Comparison of ENCODE assay signal across 8 cellular contexts in genomic region chr17:77088455-77089117, GRCh38. TPM values are rescaled to one million over a fixed set of nuclear protein-coding genes. Genes with fewer than 3 reads are reported as not detected.
A peak's percentile ranks its signal among the peaks of the same experiment; 100 is the strongest.
DNase-seq lines count a peak whose midpoint lies in the region; ATAC-seq and TF ChIP-seq lines count a peak whose summit lies in the region.

No MANE protein-coding gene starts in this region.

- no peaks in the 10 kb centered on the region for H3K27me3 ChIP-seq in GM23338 (ENCODE audit: insufficient read depth)

- TF ChIP-seq CTCF in GM23338 (conservative IDR thresholded peaks at IDR 0.05; ENCODE audit: low read depth in 2 of 2) = peak; percentile 62 to 83
- TF ChIP-seq CTCF in natural killer cell (IDR thresholded peaks at IDR 0.05) = peak; percentile 75

- H3F3A ChIP-seq in GM23338 (replicated peaks; ENCODE audit: low read depth) = peaks cover 6% of the 10 kb centered on the region

- H3K4me3 Mint-ChIP-seq in GM23338 = peak overlapping the region; percentile 94
- peak overlapping the region; percentile 92 for H3K4me3 Mint-ChIP-seq in activated T-helper 17 cell treated with anti-CD3 and anti-CD28 coated beads, Interleukin-2, amount 50 U/mL, for 72 hours
- peak overlapping the region; percentile 91 for H3K4me3 Mint-ChIP-seq in natural killer cell

- 0 out of 2 replicates have a peak, but pooled peaks cover 5% of the 10 kb centered on the region for H3K36me3 ChIP-seq in GM23338 (ENCODE audit: insufficient read depth)

- peak overlapping the region; percentile 88 for H3K27ac ChIP-seq in GM23338 (ENCODE audit: low read depth)

- H3K79me2 ChIP-seq in GM23338 (replicated peaks; ENCODE audit: insufficient read depth) = peaks cover 15% of the 10 kb centered on the region

- intact Hi-C loops in natural killer cell (cut with micrococcal nuclease) = loop anchor here (2.0 to 10.0 kb wide), 2 partner anchors 52 to 406 kb away; partner anchors contain the start of gene SEC14L1

- peak; percentile 92 for ATAC-seq in GM23338
- peak; percentile 88 for ATAC-seq in activated T-helper 17 cell treated with anti-CD3 and anti-CD28 coated beads, Interleukin-2, amount 50 U/mL, for 72 hours (replicated peaks)
- ATAC-seq in natural killer cell = peak; percentile 90 to 96 (median 95)

- 0 out of 2 replicates have a peak, but pooled peaks cover 9% of the 10 kb centered on the region for H3K9me2 ChIP-seq in GM23338 (ENCODE audit: insufficient read depth)

- H2AFZ ChIP-seq in GM23338 = peak overlapping the region; percentile 96

- H3K4me1 ChIP-seq in GM23338 (ENCODE audit: insufficient read depth) = peaks cover 14% of the 10 kb centered on the region

- peak overlapping the region; percentile 82 for H3K4me3 ChIP-seq in GM23338

- peaks cover 18% of the 10 kb centered on the region for H3K4me1 Mint-ChIP-seq in GM23338
- peaks cover 30% of the 10 kb centered on the region for H3K4me1 Mint-ChIP-seq in activated T-helper 17 cell treated with anti-CD3 and anti-CD28 coated beads, Interleukin-2, amount 50 U/mL, for 72 hours
- H3K4me1 Mint-ChIP-seq in natural killer cell = peaks cover 32 to 38% of the 10 kb centered on the region in 2 donors

- H3K36me3 Mint-ChIP-seq in GM23338 (ENCODE audit: low read depth) (peaks cover 52% of the 10 kb centered on the region), natural killer cell (peaks cover 7% of the 10 kb centered on the region)
- peaks cover 53% of the 10 kb centered on the region for H3K36me3 Mint-ChIP-seq in activated T-helper 17 cell treated with anti-CD3 and anti-CD28 coated beads, Interleukin-2, amount 50 U/mL, for 72 hours (ENCODE audit: low read depth)

- DNase-seq in ELF-1 (ENCODE audit: low read depth, low spot score) (peak; percentile 96), GM23338 (ENCODE audit: low spot score) (peak; percentile 95), LHCN-M2 (ENCODE audit: low read depth) (peak; percentile 98), RKO (ENCODE audit: low spot score) (peak; percentile 98), fibroblast of peridontal ligament (ENCODE audit: extremely low read depth) (peak; percentile 97), natural killer cell (peak; percentile 85)
- DNase-seq in stimulated activated naive CD4-positive, alpha-beta T cell (lab: John Stamatoyannopoulos, UW) = peak; percentile 60 to 83 (median 78)

- peak overlapping the region; percentile 90 for H3K4me2 ChIP-seq in GM23338

- H3K9me3 Mint-ChIP-seq in GM23338 (no peaks in the 10 kb centered on the region; the same call in 2 of the 3 replicates), natural killer cell (no peaks in the 10 kb centered on the region)
- no peaks in the 10 kb centered on the region for H3K9me3 Mint-ChIP-seq in activated T-helper 17 cell treated with anti-CD3 and anti-CD28 coated beads, Interleukin-2, amount 50 U/mL, for 72 hours

- H4K20me1 ChIP-seq in GM23338 (replicated peaks; ENCODE audit: insufficient read depth) = no peaks in the 10 kb centered on the region

- H3K27ac Mint-ChIP-seq in GM23338 = peak overlapping the region; percentile 99
- peak overlapping the region; percentile 96 for H3K27ac Mint-ChIP-seq in activated T-helper 17 cell treated with anti-CD3 and anti-CD28 coated beads, Interleukin-2, amount 50 U/mL, for 72 hours
- H3K27ac Mint-ChIP-seq in natural killer cell = peak overlapping the region; percentile 96 to 99

- H3K27me3 Mint-ChIP-seq in GM23338 (ENCODE audit: insufficient read depth, low read depth, poor library complexity) (peaks cover 14% of the 10 kb centered on the region), natural killer cell (ENCODE audit: low read depth in 2 of 2) (peaks cover 0 to 8% of the 10 kb centered on the region in 2 donors)
- H3K27me3 Mint-ChIP-seq in activated T-helper 17 cell treated with anti-CD3 and anti-CD28 coated beads, Interleukin-2, amount 50 U/mL, for 72 hours = no peaks in the 10 kb centered on the region

TF ChIP-seq in GM23338, 12 proteins besides CTCF, POLR2A, EP300 and RAD21:
- no peak for TF ChIP-seq EZH2phosphoT487 (IDR thresholded peaks at IDR 0.05; ENCODE audit: unreplicated experiment)
- TF ChIP-seq POLR2AphosphoS5 (IDR thresholded peaks at IDR 0.05; ENCODE audit: low read depth) = peak; percentile 74
- peak; percentile 84 for TF ChIP-seq ETS1 (IDR thresholded peaks at IDR 0.05)
- TF ChIP-seq CREB1 (CRISPR knock-in tag; IDR thresholded peaks at IDR 0.05; ENCODE audit: low read depth) = peak; percentile 81
- no peak for TF ChIP-seq NANOG (IDR thresholded peaks at IDR 0.05; ENCODE audit: borderline replicate concordance)

RNA-seq across cellular contexts. Expression of gene SEC14L1, which starts 52.2 kb away (rescaled TPM):
- 54.8 and 81.8 TPM in 2 replicates for total RNA-seq in GM23338 (2014; rRNA removed; shearing (Covaris generic))
- 26.8 and 32.3 TPM in 2 replicates for polyA plus RNA-seq in GM23338 (2016; fragmentation: Nextera tagmentation; extraction: Ambion mirVana)
- 23.1 and 27.0 TPM in 2 replicates for total RNA-seq in LHCN-M2 (2014; rRNA removed)
- 56.1 TPM for polyA plus RNA-seq in LHCN-M2 (2012)
- 10 to 100 TPM; 89.3 to 98.4 TPM for total RNA-seq in activated T-helper 17 cell treated with anti-CD3 and anti-CD28 coated beads, Interleukin-2, amount 50 U/mL, for 72 hours
- 100 to 1,000 TPM; 129 to 160 (median 129) TPM for total RNA-seq in natural killer cell

Comparison
In these comparisons a context has a peak if more than half of its experiments do, and no peak if none do; other contexts are left out.
1. Peak in every context shown above with its lines: DNase-seq, ATAC-seq, H3K4me3 ChIP-seq and H3K27ac ChIP-seq.